8 cellular contexts compared by ENCODE assay signal in genomic region chr1:36187800-36188593, GRCh38. TPM values are rescaled to one million over a fixed set of nuclear protein-coding genes. Genes with fewer than 3 reads are reported as not detected.
DNase-seq lines count a peak whose midpoint lies in the region; ATAC-seq and TF ChIP-seq lines count a peak whose summit lies in the region.

No MANE protein-coding gene starts in this region.

- no CpG with 5 or more reads among the region's 9 CpGs for WGBS in trophoblast cell (ENCODE audit: extremely low coverage, insufficient coverage, insufficient read length)
- WGBS in thyroid gland, 2 donors: 8 to 11% methylated on average over 9 of the region's 9 CpGs

- H3K27ac ChIP-seq in CD4-positive, CD25-positive, alpha-beta regulatory T cell (ENCODE audit: insufficient read depth, low read length, poor library complexity, severe bottlenecking): peak overlapping the region; percentile 30
- peak overlapping the region; percentile 88 for H3K27ac ChIP-seq in cardiac muscle cell
- H3K27ac ChIP-seq in trophoblast cell (ENCODE audit: low read depth, low read length): peak overlapping the region; percentile 63
- peak overlapping the region; percentile 77 to 91 (median 83) for H3K27ac ChIP-seq in thyroid gland

- peaks cover 4% of the 10 kb centered on the region for H3K79me1 ChIP-seq in trophoblast cell (ENCODE audit: low read length)

- TF ChIP-seq POLR2A in thyroid gland (IDR thresholded peaks at IDR 0.05): no peak

- H3K4me3 ChIP-seq in CD4-positive, CD25-positive, alpha-beta regulatory T cell (ENCODE audit: low read depth, low read length): no peak overlapping the region
- peak overlapping the region; percentile 42 for H3K4me3 ChIP-seq in adipocyte (ENCODE audit: low read length)
- no peak overlapping the region for H3K4me3 ChIP-seq in cardiac muscle cell
- no peak overlapping the region for H3K4me3 ChIP-seq in trophoblast cell (ENCODE audit: low read depth, low read length)
- no peak overlapping the region for H3K4me3 ChIP-seq in thyroid gland (replicated peaks in 1 of 3)

- H3K79me2 ChIP-seq in trophoblast cell (ENCODE audit: control insufficient read depth, insufficient read depth, low read length, poor library complexity): no peaks in the 10 kb centered on the region

- peak overlapping the region; percentile 11 for H3K4ac ChIP-seq in trophoblast cell (ENCODE audit: low read depth, low read length)

- H3K27me3 ChIP-seq in CD4-positive, CD25-positive, alpha-beta regulatory T cell (ENCODE audit: control insufficient read depth, insufficient read depth, low read length): no peaks in the 10 kb centered on the region
- H3K27me3 ChIP-seq in adipocyte (replicated peaks; ENCODE audit: control insufficient read depth, insufficient read depth, low read length) (no peaks in the 10 kb centered on the region), cardiac muscle cell (no peaks in the 10 kb centered on the region), trophoblast cell (ENCODE audit: insufficient read depth, low read length) (no peaks in the 10 kb centered on the region), thyroid gland (no peaks in the 10 kb centered on the region)

- peak overlapping the region; percentile 53 for H2AFZ ChIP-seq in trophoblast cell (ENCODE audit: insufficient read depth, low read length, poor library complexity)

- TF ChIP-seq CTCF in cardiac muscle cell (IDR thresholded peaks at IDR 0.05; ENCODE audit: low read depth, low read length) (peak; percentile 87), thyroid gland (IDR thresholded peaks at IDR 0.05) (peak in 5 of 6 experiments; percentile 58 to 99 (median 95))

- H2AK5ac ChIP-seq in trophoblast cell (ENCODE audit: low read length): no peak overlapping the region

- peak; percentile 95 for ATAC-seq in CD4-positive, CD25-positive, alpha-beta regulatory T cell (ENCODE audit: low read depth in 2 of 2)
- ATAC-seq in GM21576 (IDR thresholded peaks at IDR 0.05; ENCODE audit: unreplicated experiment): peak; percentile 79

- peak overlapping the region; percentile 56 for H3K18ac ChIP-seq in trophoblast cell (ENCODE audit: low read length)

- no peaks in the 10 kb centered on the region for H3K27me3 Mint-ChIP-seq in CD4-positive, CD25-positive, alpha-beta regulatory T cell

- no peak overlapping the region for H2BK120ac ChIP-seq in trophoblast cell (ENCODE audit: insufficient read depth, low read length, poor library complexity)

- H3K36me3 Mint-ChIP-seq in CD4-positive, CD25-positive, alpha-beta regulatory T cell: no peaks in the 10 kb centered on the region

- peak overlapping the region; percentile 58 for H2BK5ac ChIP-seq in trophoblast cell (ENCODE audit: low read depth, low read length, poor library complexity)

- H3K9ac ChIP-seq in adipocyte (ENCODE audit: low read length) (peak overlapping the region; percentile 85), trophoblast cell (ENCODE audit: low read length) (no peak overlapping the region)

- H4K12ac ChIP-seq in trophoblast cell (ENCODE audit: low read depth, low read length): peak overlapping the region; percentile 74

- DNase-seq in CD4-positive, CD25-positive, alpha-beta regulatory T cell: peak; percentile 72 to 86 (median 83)
- peak; percentile 85 for DNase-seq in NCI-H1092 treated with DMSO at 0.1 percent for 48 hours (lab: John Stamatoyannopoulos, UW)
- peak; percentile 85 for DNase-seq in SW480 (ENCODE audit: low spot score)
- peak; percentile 95 for DNase-seq in adipocyte (ENCODE audit: low read depth)
- DNase-seq in cardiac muscle cell (ENCODE audit: low read depth in 1 of 2, low spot score in 1 of 2): peak; percentile 91 to 95
- DNase-seq in trophoblast cell: peak; percentile 87 to 93
- DNase-seq in thyroid gland: peak; percentile 92 to 94

- no peaks in the 10 kb centered on the region for H3K9me3 ChIP-seq in CD4-positive, CD25-positive, alpha-beta regulatory T cell (ENCODE audit: control insufficient read depth in 2 of 2, low read length in 2 of 2)
- H3K9me3 ChIP-seq in adipocyte (ENCODE audit: control insufficient read depth, low read length) (no peaks in the 10 kb centered on the region), cardiac muscle cell (ENCODE audit: low read depth) (no peaks in the 10 kb centered on the region), trophoblast cell (ENCODE audit: insufficient read depth, low read depth, low read length) (no peaks in the 10 kb centered on the region), thyroid gland (no peaks in the 10 kb centered on the region)

- peaks cover 0 to 10% (median 5%) of the 10 kb centered on the region in 4 donors for H3K4me1 Mint-ChIP-seq in CD4-positive, CD25-positive, alpha-beta regulatory T cell

- intact Hi-C loops in thyroid gland (cut with DNase I): loop anchor here (5.0 kb wide), 2 partner anchors 36 to 91 kb away; no protein-coding TSS in a partner anchor

- no peaks in the 10 kb centered on the region for H3K36me3 ChIP-seq in CD4-positive, CD25-positive, alpha-beta regulatory T cell (ENCODE audit: control insufficient read depth, insufficient read depth, low read length)
- H3K36me3 ChIP-seq in adipocyte (ENCODE audit: control insufficient read depth, insufficient read depth, low read length, severe bottlenecking) (no peaks in the 10 kb centered on the region), cardiac muscle cell (no peaks in the 10 kb centered on the region), trophoblast cell (ENCODE audit: control insufficient read depth in 1 of 2, insufficient read depth in 2 of 2, low read length in 2 of 2) (no peaks in the 10 kb centered on the region), thyroid gland (no peaks in the 10 kb centered on the region)

- H3K4me2 ChIP-seq in trophoblast cell (ENCODE audit: low read length): peak overlapping the region; percentile 31

- H4K8ac ChIP-seq in trophoblast cell (ENCODE audit: low read depth, low read length): peak overlapping the region; percentile 81

- H3K14ac ChIP-seq in trophoblast cell (ENCODE audit: low read length): peak overlapping the region; percentile 57

- H3K4me3 Mint-ChIP-seq in CD4-positive, CD25-positive, alpha-beta regulatory T cell: peak overlapping the region in 1 of 4 donors; percentile 12

- no peaks in the 10 kb centered on the region for H3K9me3 Mint-ChIP-seq in CD4-positive, CD25-positive, alpha-beta regulatory T cell

- peak overlapping the region; percentile 7 to 93 (median 91) for H3K27ac Mint-ChIP-seq in CD4-positive, CD25-positive, alpha-beta regulatory T cell

- H2BK12ac ChIP-seq in trophoblast cell (ENCODE audit: low read length): peak overlapping the region; percentile 47

- H4K91ac ChIP-seq in trophoblast cell (ENCODE audit: low read depth, low read length): peak overlapping the region; percentile 71

- no peak overlapping the region for H3K23ac ChIP-seq in trophoblast cell (ENCODE audit: low read length)

- peaks cover 3% of the 10 kb centered on the region for H3K4me1 ChIP-seq in CD4-positive, CD25-positive, alpha-beta regulatory T cell (ENCODE audit: control insufficient read depth, insufficient read depth, low read length, poor library complexity, severe bottlenecking)
- H3K4me1 ChIP-seq in adipocyte (ENCODE audit: control insufficient read depth, insufficient read depth, low read length): peaks cover 20% of the 10 kb centered on the region
- H3K4me1 ChIP-seq in cardiac muscle cell (ENCODE audit: low read depth): peaks cover 10% of the 10 kb centered on the region
- peaks cover 2 to 4% of the 10 kb centered on the region in 2 experiments for H3K4me1 ChIP-seq in trophoblast cell (ENCODE audit: control insufficient read depth in 1 of 2, insufficient read depth in 2 of 2, low read length in 2 of 2)
- peaks cover 9 to 17% of the 10 kb centered on the region in 2 donors for H3K4me1 ChIP-seq in thyroid gland

RNA-seq across cellular contexts. Expression of gene MAP7D1, which starts 32.0 kb away (rescaled TPM):
- 178 TPM for total RNA-seq in CD4-positive, CD25-positive, alpha-beta regulatory T cell
- 10 to 100 TPM; 10.1 to 16.3 (median 13.1) TPM for polyA plus RNA-seq in CD4-positive, CD25-positive, alpha-beta regulatory T cell
- 224 and 239 TPM in 2 replicates for total RNA-seq in cardiac muscle cell
- 132 and 141 TPM in 2 replicates for polyA plus RNA-seq in cardiac muscle cell
- polyA plus RNA-seq in trophoblast cell (2013): 96.6 and 97.6 TPM in 2 replicates
- total RNA-seq in thyroid gland: 10 to 100 TPM; 63.6 to 75.0 (median 68.7) TPM

RNA-seq across cellular contexts. Expression of gene THRAP3, which starts 36.2 kb away (rescaled TPM):
- 84.4 TPM for total RNA-seq in CD4-positive, CD25-positive, alpha-beta regulatory T cell
- polyA plus RNA-seq in CD4-positive, CD25-positive, alpha-beta regulatory T cell: 10 to 100 TPM; 62.5 to 73.7 (median 68.2) TPM
- 60.2 and 92.9 TPM in 2 replicates for total RNA-seq in cardiac muscle cell
- 48.6 and 63.6 TPM in 2 replicates for polyA plus RNA-seq in cardiac muscle cell
- 95.1 and 102 TPM in 2 replicates for polyA plus RNA-seq in trophoblast cell (2013)
- total RNA-seq in thyroid gland: 100 to 1,000 TPM in 3 of 4 donors, 10 to 100 TPM in 1; 88.9 to 129 (median 115) TPM

RNA-seq across cellular contexts. Expression of gene TRAPPC3, which starts 38.7 kb away (rescaled TPM):
- total RNA-seq in CD4-positive, CD25-positive, alpha-beta regulatory T cell: 45.6 TPM
- polyA plus RNA-seq in CD4-positive, CD25-positive, alpha-beta regulatory T cell: 100 to 1,000 TPM; 112 to 137 (median 126) TPM
- total RNA-seq in cardiac muscle cell (83.5 and 99.6 TPM in 2 replicates), thyroid gland (100 to 1,000 TPM; 101 to 156 (median 148) TPM)
- 119 and 125 TPM in 2 replicates for polyA plus RNA-seq in cardiac muscle cell
- 62.9 and 66.9 TPM in 2 replicates for polyA plus RNA-seq in trophoblast cell (2013)

Comparison
In these comparisons a context has a peak if more than half of its experiments do, and no peak if none do; other contexts are left out.
1. H3K27ac ChIP-seq: peak in every context shown above with its lines; median percentile 88 in cardiac muscle cell; 83 in thyroid gland; 63 in trophoblast cell; 30 in CD4-positive, CD25-positive, alpha-beta regulatory T cell.